ENCODE assay signal across 1 cellular context in the genomic region with DNA sequence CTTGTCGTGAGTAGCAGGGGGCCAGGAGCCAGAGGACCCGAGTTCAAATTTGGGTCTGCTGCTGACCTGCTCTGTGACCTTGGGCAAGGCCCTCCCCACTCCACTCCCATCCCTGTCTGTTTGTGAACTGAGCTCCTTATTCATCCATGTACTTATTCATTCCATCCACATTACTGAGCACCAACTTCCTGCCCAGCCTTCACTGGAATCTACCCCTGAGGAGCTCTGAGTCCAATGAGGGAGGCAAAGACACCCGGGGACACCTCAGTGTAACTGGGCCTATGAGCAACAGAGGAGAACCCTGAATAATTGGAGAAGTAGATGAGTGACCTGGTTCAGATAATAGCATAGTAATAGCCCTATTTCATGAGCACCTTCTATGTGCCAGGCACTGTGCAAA.
TF ChIP-seq lines count a peak whose summit lies in the region.

No MANE protein-coding gene starts in this region.

TF ChIP-seq in SK-N-SH treated with all-trans-retinoic acid at 6 μM for 48 hours, 23 proteins besides CTCF, POLR2A, EP300 and RAD21 (continued from another document):
- TF ChIP-seq GLIS3 (CRISPR knock-in tag; IDR thresholded peaks at IDR 0.05) = no peak
- TF ChIP-seq ESRRG (CRISPR knock-in tag; IDR thresholded peaks at IDR 0.05) = no peak
- TF ChIP-seq PPARA (CRISPR knock-in tag; IDR thresholded peaks at IDR 0.05; ENCODE audit: borderline replicate concordance) = no peak
- no peak for TF ChIP-seq TOX (CRISPR knock-in tag; IDR thresholded peaks at IDR 0.05; ENCODE audit: borderline replicate concordance)
- TF ChIP-seq, protein P1, sequence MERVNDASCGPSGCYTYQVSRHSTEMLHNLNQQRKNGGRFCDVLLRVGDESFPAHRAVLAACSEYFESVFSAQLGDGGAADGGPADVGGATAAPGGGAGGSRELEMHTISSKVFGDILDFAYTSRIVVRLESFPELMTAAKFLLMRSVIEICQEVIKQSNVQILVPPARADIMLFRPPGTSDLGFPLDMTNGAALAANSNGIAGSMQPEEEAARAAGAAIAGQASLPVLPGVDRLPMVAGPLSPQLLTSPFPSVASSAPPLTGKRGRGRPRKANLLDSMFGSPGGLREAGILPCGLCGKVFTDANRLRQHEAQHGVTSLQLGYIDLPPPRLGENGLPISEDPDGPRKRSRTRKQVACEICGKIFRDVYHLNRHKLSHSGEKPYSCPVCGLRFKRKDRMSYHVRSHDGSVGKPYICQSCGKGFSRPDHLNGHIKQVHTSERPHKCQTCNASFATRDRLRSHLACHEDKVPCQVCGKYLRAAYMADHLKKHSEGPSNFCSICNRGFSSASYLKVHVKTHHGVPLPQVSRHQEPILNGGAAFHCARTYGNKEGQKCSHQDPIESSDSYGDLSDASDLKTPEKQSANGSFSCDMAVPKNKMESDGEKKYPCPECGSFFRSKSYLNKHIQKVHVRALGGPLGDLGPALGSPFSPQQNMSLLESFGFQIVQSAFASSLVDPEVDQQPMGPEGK (CRISPR knock-in tag; IDR thresholded peaks at IDR 0.05; ENCODE audit: borderline replicate concordance) = no peak
- no peak for TF ChIP-seq ZFP3 (CRISPR knock-in tag; IDR thresholded peaks at IDR 0.05)
TF ChIP-seq in SK-N-SH treated with all-trans-retinoic acid at 6 μM for 48 hours: peak in this region for 0.
